In the genomic region with DNA sequence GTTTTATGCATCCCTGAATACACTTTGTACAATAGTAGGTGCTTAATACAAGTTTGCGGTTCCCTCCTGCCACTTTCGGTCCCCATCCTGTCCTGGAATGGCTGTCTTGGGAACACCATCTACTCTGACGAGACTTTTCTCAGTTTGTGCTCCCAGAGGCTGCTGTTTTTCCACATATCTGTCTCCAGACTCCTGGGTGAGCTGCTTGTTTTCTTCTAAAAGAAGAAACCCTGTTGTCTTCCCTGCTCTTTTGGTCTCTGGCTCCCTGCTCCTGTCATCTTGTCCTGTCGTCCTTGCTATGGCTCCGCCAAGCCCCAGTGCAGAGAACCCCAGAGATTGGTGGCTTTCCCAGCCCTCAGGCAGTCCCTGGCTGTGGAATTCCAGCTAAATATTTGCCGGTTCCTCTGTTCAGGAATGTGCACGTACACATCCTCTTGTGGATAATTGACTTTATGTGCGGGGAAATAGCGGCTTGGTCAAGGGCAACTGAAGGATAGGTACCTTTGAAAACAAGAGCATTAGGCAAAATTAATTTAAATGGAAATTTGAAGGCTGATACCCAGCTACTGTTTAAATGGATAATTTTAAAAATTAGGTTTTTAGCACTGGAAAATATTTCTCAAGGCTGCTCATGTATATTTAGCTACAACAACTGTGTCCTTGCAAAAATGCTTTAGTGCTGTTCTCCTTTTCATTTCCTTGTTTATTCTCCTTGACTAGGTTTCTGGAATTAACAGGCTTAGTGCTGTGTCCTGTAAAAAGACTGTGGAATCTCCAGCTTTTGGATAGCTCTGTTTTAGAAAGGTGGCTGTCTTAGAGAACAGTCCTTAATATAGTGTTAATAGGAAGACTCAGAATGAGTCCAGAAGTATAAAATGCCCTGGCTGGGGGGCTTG, we compare ENCODE assay signal across 1 cellular context.
A peak's percentile ranks its signal among the peaks of the same experiment; 100 is the strongest.
TF ChIP-seq lines count a peak whose summit lies in the region.

No MANE protein-coding gene starts in this region.

TF ChIP-seq in HepG2, 621 proteins besides CTCF, POLR2A, EP300 and RAD21 (continued from another document):
- TF ChIP-seq, protein P1, sequence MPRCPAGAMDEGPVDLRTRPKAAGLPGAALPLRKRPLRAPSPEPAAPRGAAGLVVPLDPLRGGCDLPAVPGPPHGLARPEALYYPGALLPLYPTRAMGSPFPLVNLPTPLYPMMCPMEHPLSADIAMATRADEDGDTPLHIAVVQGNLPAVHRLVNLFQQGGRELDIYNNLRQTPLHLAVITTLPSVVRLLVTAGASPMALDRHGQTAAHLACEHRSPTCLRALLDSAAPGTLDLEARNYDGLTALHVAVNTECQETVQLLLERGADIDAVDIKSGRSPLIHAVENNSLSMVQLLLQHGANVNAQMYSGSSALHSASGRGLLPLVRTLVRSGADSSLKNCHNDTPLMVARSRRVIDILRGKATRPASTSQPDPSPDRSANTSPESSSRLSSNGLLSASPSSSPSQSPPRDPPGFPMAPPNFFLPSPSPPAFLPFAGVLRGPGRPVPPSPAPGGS (CRISPR knock-in tag; IDR thresholded peaks at IDR 0.05): no peak
- TF ChIP-seq LCORL (IDR thresholded peaks at IDR 0.05): peak; percentile 85
- TF ChIP-seq LCORL (CRISPR knock-in tag; IDR thresholded peaks at IDR 0.05): peak; percentile 98
- TF ChIP-seq MED1 (CRISPR knock-in tag; IDR thresholded peaks at IDR 0.05): peak; percentile 99
- peak; percentile 67; the same call in 1 of the 2 replicates for TF ChIP-seq ZMYM4 (CRISPR knock-in tag; IDR thresholded peaks at IDR 0.05)
- no peak for TF ChIP-seq ZNF24 (IDR thresholded peaks at IDR 0.05)
- TF ChIP-seq, protein P2, sequence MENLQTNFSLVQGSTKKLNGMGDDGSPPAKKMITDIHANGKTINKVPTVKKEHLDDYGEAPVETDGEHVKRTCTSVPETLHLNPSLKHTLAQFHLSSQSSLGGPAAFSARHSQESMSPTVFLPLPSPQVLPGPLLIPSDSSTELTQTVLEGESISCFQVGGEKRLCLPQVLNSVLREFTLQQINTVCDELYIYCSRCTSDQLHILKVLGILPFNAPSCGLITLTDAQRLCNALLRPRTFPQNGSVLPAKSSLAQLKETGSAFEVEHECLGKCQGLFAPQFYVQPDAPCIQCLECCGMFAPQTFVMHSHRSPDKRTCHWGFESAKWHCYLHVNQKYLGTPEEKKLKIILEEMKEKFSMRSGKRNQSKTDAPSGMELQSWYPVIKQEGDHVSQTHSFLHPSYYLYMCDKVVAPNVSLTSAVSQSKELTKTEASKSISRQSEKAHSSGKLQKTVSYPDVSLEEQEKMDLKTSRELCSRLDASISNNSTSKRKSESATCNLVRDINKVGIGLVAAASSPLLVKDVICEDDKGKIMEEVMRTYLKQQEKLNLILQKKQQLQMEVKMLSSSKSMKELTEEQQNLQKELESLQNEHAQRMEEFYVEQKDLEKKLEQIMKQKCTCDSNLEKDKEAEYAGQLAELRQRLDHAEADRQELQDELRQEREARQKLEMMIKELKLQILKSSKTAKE (CRISPR knock-in tag; IDR thresholded peaks at IDR 0.05; ENCODE audit: borderline replicate concordance): peak; percentile 64
- TF ChIP-seq ARNT2 (CRISPR knock-in tag; IDR thresholded peaks at IDR 0.05; ENCODE audit: low read depth): 0 out of 2 replicates have a peak, but pooled peaks have one; percentile 31
- TF ChIP-seq NR2F6 (IDR thresholded peaks at IDR 0.05): no peak; the same call in 1 of the 2 replicates
- peak; percentile 82 for TF ChIP-seq NR2F6 (CRISPR knock-in tag; IDR thresholded peaks at IDR 0.05)
- TF ChIP-seq ZSCAN20 (CRISPR knock-in tag; IDR thresholded peaks at IDR 0.05; ENCODE audit: borderline replicate concordance): no peak
- TF ChIP-seq ZNF614 (CRISPR knock-in tag; IDR thresholded peaks at IDR 0.05; ENCODE audit: borderline replicate concordance): peak; percentile 71; the same call in 1 of the 2 replicates
- TF ChIP-seq, protein P3, sequence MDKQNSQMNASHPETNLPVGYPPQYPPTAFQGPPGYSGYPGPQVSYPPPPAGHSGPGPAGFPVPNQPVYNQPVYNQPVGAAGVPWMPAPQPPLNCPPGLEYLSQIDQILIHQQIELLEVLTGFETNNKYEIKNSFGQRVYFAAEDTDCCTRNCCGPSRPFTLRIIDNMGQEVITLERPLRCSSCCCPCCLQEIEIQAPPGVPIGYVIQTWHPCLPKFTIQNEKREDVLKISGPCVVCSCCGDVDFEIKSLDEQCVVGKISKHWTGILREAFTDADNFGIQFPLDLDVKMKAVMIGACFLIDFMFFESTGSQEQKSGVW (CRISPR knock-in tag; IDR thresholded peaks at IDR 0.05; ENCODE audit: borderline replicate concordance): no peak
- peak; percentile 73; the same call in 1 of the 2 replicates for TF ChIP-seq NCOA1 (CRISPR knock-in tag; IDR thresholded peaks at IDR 0.05)
- TF ChIP-seq CEBPG (CRISPR knock-in tag; IDR thresholded peaks at IDR 0.05): peak; percentile 64
- peak; percentile 78 for TF ChIP-seq POLR2AphosphoS5 (IDR thresholded peaks at IDR 0.05; ENCODE audit: low read depth, low read length)
- TF ChIP-seq FOXO1 (CRISPR knock-in tag; IDR thresholded peaks at IDR 0.05): peak; percentile 92; the same call in 1 of the 2 replicates
- TF ChIP-seq ZFYVE20 (CRISPR knock-in tag; IDR thresholded peaks at IDR 0.05; ENCODE audit: borderline replicate concordance, low read depth): no peak
- TF ChIP-seq SOX13 (IDR thresholded peaks at IDR 0.05): 0 out of 2 replicates have a peak, but pooled peaks have one; percentile 36
- TF ChIP-seq SOX13 (CRISPR knock-in tag; conservative IDR thresholded peaks at IDR 0.05 in 1 of 2, IDR thresholded peaks at IDR 0.05 in 1 of 2): peak in 1 of 2 experiments; percentile 86; a peak in 2 of 4 replicates
- no peak for TF ChIP-seq HCFC1 (IDR thresholded peaks at IDR 0.05; ENCODE audit: low read depth, low read length)
- TF ChIP-seq SIX1 (CRISPR knock-in tag; IDR thresholded peaks at IDR 0.05; ENCODE audit: borderline replicate concordance): 0 out of 2 replicates have a peak, but pooled peaks have one; percentile 52
- TF ChIP-seq MBD4 (IDR thresholded peaks at IDR 0.05; ENCODE audit: borderline replicate concordance, low read length): 0 out of 2 replicates have a peak, but pooled peaks have one; percentile 9
- TF ChIP-seq, protein P4, sequence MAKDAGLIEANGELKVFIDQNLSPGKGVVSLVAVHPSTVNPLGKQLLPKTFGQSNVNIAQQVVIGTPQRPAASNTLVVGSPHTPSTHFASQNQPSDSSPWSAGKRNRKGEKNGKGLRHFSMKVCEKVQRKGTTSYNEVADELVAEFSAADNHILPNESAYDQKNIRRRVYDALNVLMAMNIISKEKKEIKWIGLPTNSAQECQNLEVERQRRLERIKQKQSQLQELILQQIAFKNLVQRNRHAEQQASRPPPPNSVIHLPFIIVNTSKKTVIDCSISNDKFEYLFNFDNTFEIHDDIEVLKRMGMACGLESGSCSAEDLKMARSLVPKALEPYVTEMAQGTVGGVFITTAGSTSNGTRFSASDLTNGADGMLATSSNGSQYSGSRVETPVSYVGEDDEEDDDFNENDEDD (CRISPR knock-in tag; IDR thresholded peaks at IDR 0.05; ENCODE audit: borderline replicate concordance): peak; percentile 41; the same call in 1 of the 2 replicates
- no peak for TF ChIP-seq ZNF672 (CRISPR knock-in tag; IDR thresholded peaks at IDR 0.05)
- no peak for TF ChIP-seq ZSCAN21 (CRISPR knock-in tag; IDR thresholded peaks at IDR 0.05; ENCODE audit: borderline replicate concordance)
- peak; percentile 9 for TF ChIP-seq STAG1 (CRISPR knock-in tag; IDR thresholded peaks at IDR 0.05)
- TF ChIP-seq, protein P5, sequence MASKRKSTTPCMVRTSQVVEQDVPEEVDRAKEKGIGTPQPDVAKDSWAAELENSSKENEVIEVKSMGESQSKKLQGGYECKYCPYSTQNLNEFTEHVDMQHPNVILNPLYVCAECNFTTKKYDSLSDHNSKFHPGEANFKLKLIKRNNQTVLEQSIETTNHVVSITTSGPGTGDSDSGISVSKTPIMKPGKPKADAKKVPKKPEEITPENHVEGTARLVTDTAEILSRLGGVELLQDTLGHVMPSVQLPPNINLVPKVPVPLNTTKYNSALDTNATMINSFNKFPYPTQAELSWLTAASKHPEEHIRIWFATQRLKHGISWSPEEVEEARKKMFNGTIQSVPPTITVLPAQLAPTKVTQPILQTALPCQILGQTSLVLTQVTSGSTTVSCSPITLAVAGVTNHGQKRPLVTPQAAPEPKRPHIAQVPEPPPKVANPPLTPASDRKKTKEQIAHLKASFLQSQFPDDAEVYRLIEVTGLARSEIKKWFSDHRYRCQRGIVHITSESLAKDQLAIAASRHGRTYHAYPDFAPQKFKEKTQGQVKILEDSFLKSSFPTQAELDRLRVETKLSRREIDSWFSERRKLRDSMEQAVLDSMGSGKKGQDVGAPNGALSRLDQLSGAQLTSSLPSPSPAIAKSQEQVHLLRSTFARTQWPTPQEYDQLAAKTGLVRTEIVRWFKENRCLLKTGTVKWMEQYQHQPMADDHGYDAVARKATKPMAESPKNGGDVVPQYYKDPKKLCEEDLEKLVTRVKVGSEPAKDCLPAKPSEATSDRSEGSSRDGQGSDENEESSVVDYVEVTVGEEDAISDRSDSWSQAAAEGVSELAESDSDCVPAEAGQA (IDR thresholded peaks at IDR 0.05; ENCODE audit: low read depth): 0 out of 2 replicates have a peak, but pooled peaks have one; percentile 40
- TF ChIP-seq, protein P5 (CRISPR knock-in tag; IDR thresholded peaks at IDR 0.05; ENCODE audit: borderline replicate concordance): no peak; the same call in 1 of the 2 replicates
